Comparison of ENCODE assay signal across 8 cellular contexts in genomic region chr17:8220783-8221662, GRCh38. TPM values are rescaled to one million over a fixed set of nuclear protein-coding genes. Genes with fewer than 3 reads are reported as not detected.
A peak's percentile ranks its signal among the peaks of the same experiment; 100 is the strongest.
DNase-seq lines count a peak whose midpoint lies in the region; ATAC-seq and TF ChIP-seq lines count a peak whose summit lies in the region.

No MANE protein-coding gene starts in this region.

- no peak for ATAC-seq in GM19467 (IDR thresholded peaks at IDR 0.05; ENCODE audit: unreplicated experiment)

- intact Hi-C loops in PC-9 (cut with micrococcal nuclease; ENCODE audit: unreplicated experiment), result loop anchor here (1.0 to 10.0 kb wide), 6 partner anchors 11 to 524 kb away; partner anchors contain the start of genes AURKB and CCDC42

- no peaks in the 10 kb centered on the region for H3K79me2 ChIP-seq in PC-9 (ENCODE audit: low read depth)

- peaks cover 11% of the 10 kb centered on the region for H3K4me1 ChIP-seq in PC-9 (replicated peaks; ENCODE audit: insufficient read depth)
- H3K4me1 ChIP-seq in mononuclear cell (ENCODE audit: insufficient read depth, low read length), result peaks cover 36% of the 10 kb centered on the region

- H3K27ac ChIP-seq in PC-9 (peak overlapping the region; percentile 79), epithelial cell of prostate (peak overlapping the region; percentile 96)

- H3K9me3 ChIP-seq in PC-9 (ENCODE audit: insufficient read depth, low read depth) (no peaks in the 10 kb centered on the region), mononuclear cell (ENCODE audit: low read depth, low read length) (no peaks in the 10 kb centered on the region)

- H3K27me3 ChIP-seq in PC-9 (ENCODE audit: insufficient read depth, low read depth), result no peaks in the 10 kb centered on the region
- H3K27me3 ChIP-seq in mononuclear cell (ENCODE audit: insufficient read depth, low read length), result no peaks in the 10 kb centered on the region

- no peaks in the 10 kb centered on the region for H3K36me3 ChIP-seq in PC-9 (ENCODE audit: low read depth)

- peak overlapping the region; percentile 81 for H2AFZ ChIP-seq in PC-9

- H3K9me2 ChIP-seq in PC-9 (ENCODE audit: insufficient read depth), result no peaks in the 10 kb centered on the region

- peak; percentile 65 for DNase-seq in DMS79 treated with DMSO at 0.1 percent for 48 hours (lab: John Stamatoyannopoulos, UW)
- DNase-seq in Jurkat, Clone E6-1 (ENCODE audit: low read depth, low spot score), result peak; percentile 91
- peak; percentile 81 to 92 for DNase-seq in PC-9
- peak; percentile 88 for DNase-seq in activated T-cell treated with anti-CD3 and anti-CD28 coated beads for 48 hours (ENCODE audit: low read depth)
- peak; percentile 54 for DNase-seq in epithelial cell of prostate (ENCODE audit: low read depth, low spot score)
- peak; percentile 69 to 79 for DNase-seq in stimulated activated CD8-positive, alpha-beta memory T cell treated with anti-CD3 and anti-CD28 coated beads, Interleukin-15, amount 100 ng/mL, for 4 hours (ENCODE audit: low read depth in 2 of 2)

- CTCF ChIA-PET in PC-9 (lab: Charles Lee), result interaction anchor here (0.6 to 1.3 kb wide), 4 partner anchors 11 to 163 kb away, joined by 3 to 6 read pairs (median 4); partner anchors contain the start of gene AURKB

- no TSS peak for BruUV-seq in PC-9 (replicated peaks; lab: Mats Ljungman, UMichigan)

- peak overlapping the region; percentile 83 for H3K4me2 ChIP-seq in PC-9

- no peaks in the 10 kb centered on the region for H4K20me1 ChIP-seq in PC-9 (ENCODE audit: insufficient read depth)

- peak overlapping the region; percentile 89 for H3K4me3 ChIP-seq in Jurkat, Clone E6-1 (ENCODE audit: low read length)
- H3K4me3 ChIP-seq in PC-9, result peak overlapping the region; percentile 80
- H3K4me3 ChIP-seq in mononuclear cell (ENCODE audit: low read length), result peak overlapping the region; percentile 75

- POLR2A ChIA-PET in PC-9 (lab: Charles Lee; ENCODE audit: unreplicated experiment), result interaction anchor here (0.6 to 1.1 kb wide), 10 partner anchors 11 to 450 kb away, joined by 3 to 14 read pairs (median 4); partner anchors contain the start of genes AURKB and CTC1

- H3F3A ChIP-seq in PC-9 (ENCODE audit: insufficient read depth, low read depth), result peaks cover 50% of the 10 kb centered on the region

- no peak for TF ChIP-seq CTCF in PC-9 (conservative IDR thresholded peaks at IDR 0.05)

RNA-seq across cellular contexts. Expression of gene AURKB, which starts 10.6 kb away (rescaled TPM):
- 216 TPM for polyA plus RNA-seq in Jurkat, Clone E6-1 (2012; ENCODE audit: insufficient read depth, insufficient read length)
- total RNA-seq in PC-9 (2021), result 159 and 167 TPM in 2 replicates
- 1.5 TPM for total RNA-seq in mononuclear cell

RNA-seq across cellular contexts. Expression of gene CTC1, which starts 26.8 kb away (rescaled TPM):
- 31.8 TPM for polyA plus RNA-seq in Jurkat, Clone E6-1 (2012; ENCODE audit: insufficient read depth, insufficient read length)
- total RNA-seq in PC-9 (2021), result 28.1 and 41.2 TPM in 2 replicates
- total RNA-seq in mononuclear cell, result 61.2 TPM

RNA-seq across cellular contexts. Expression of gene PFAS, which starts 28.1 kb away (rescaled TPM):
- 44.7 TPM for polyA plus RNA-seq in Jurkat, Clone E6-1 (2012; ENCODE audit: insufficient read depth, insufficient read length)
- 54.5 and 68.2 TPM in 2 replicates for total RNA-seq in PC-9 (2021)
- 6.0 TPM for total RNA-seq in mononuclear cell

RNA-seq across cellular contexts. Expression of gene BORCS6, which starts 31.0 kb away (rescaled TPM):
- 7.1 TPM for polyA plus RNA-seq in Jurkat, Clone E6-1 (2012; ENCODE audit: insufficient read depth, insufficient read length)
- total RNA-seq in PC-9 (2021), result 6.4 and 8.0 TPM in 2 replicates
- total RNA-seq in mononuclear cell, result 9.2 TPM

RNA-seq across cellular contexts. Expression of gene TMEM107, which starts 44.8 kb away (rescaled TPM):
- 16.5 TPM for polyA plus RNA-seq in Jurkat, Clone E6-1 (2012; ENCODE audit: insufficient read depth, insufficient read length)
- 58.5 and 59.1 TPM in 2 replicates for total RNA-seq in PC-9 (2021)
- 221 TPM for total RNA-seq in mononuclear cell

Comparison
In these comparisons a context has a peak if more than half of its experiments do, and no peak if none do; other contexts are left out.
1. RNA of gene AURKB, which starts 10.6 kb away (total RNA-seq): 159 to 167 TPM in PC-9; 1.5 TPM in mononuclear cell (single experiment); every median in the first group is over 10 times any median in the second.
2. Peak in every context shown above with its lines, with median percentiles within 50 percentile points of each other: DNase-seq and H3K4me3 ChIP-seq.